In genomic region chr20:51768759-51769517, GRCh38 we compare ENCODE assay signal across 1 cellular context.
A peak's percentile ranks its signal among the peaks of the same experiment; 100 is the strongest.
TF ChIP-seq lines count a peak whose summit lies in the region.

No MANE protein-coding gene starts in this region.

TF ChIP-seq in HepG2, 621 proteins besides CTCF, POLR2A, EP300 and RAD21 (continued from another document and continues in another):
- TF ChIP-seq ZNF775 (CRISPR knock-in tag; IDR thresholded peaks at IDR 0.05; ENCODE audit: borderline replicate concordance) (no peak), ZNF597 (CRISPR knock-in tag; IDR thresholded peaks at IDR 0.05) (no peak), JUN (CRISPR knock-in tag; IDR thresholded peaks at IDR 0.05) (0 out of 2 replicates have a peak, but pooled peaks have one; percentile 47), BATF2 (CRISPR knock-in tag; IDR thresholded peaks at IDR 0.05) (0 out of 2 replicates have a peak, but pooled peaks have one; percentile 54), ZBTB43 (CRISPR knock-in tag; conservative IDR thresholded peaks at IDR 0.05) (peak; percentile 92), ZNF292 (CRISPR knock-in tag; IDR thresholded peaks at IDR 0.05; ENCODE audit: borderline replicate concordance, low read depth) (peak; percentile 38; the same call in 1 of the 2 replicates), IRF2 (CRISPR knock-in tag; IDR thresholded peaks at IDR 0.05) (0 out of 2 replicates have a peak, but pooled peaks have one; percentile 19), ZBTB4 (CRISPR knock-in tag; IDR thresholded peaks at IDR 0.05; ENCODE audit: borderline replicate concordance) (0 out of 2 replicates have a peak, but pooled peaks have one; percentile 24), ZNF646 (CRISPR knock-in tag; IDR thresholded peaks at IDR 0.05) (peak; percentile 75; the same call in 1 of the 2 replicates), ZNF687 (CRISPR knock-in tag; IDR thresholded peaks at IDR 0.05) (peak; percentile 38; the same call in 1 of the 2 replicates), ZNF790 (CRISPR knock-in tag; IDR thresholded peaks at IDR 0.05; ENCODE audit: borderline replicate concordance) (0 out of 2 replicates have a peak, but pooled peaks have one; percentile 45), ZNF737 (CRISPR knock-in tag; IDR thresholded peaks at IDR 0.05; ENCODE audit: borderline replicate concordance) (0 out of 2 replicates have a peak, but pooled peaks have one; percentile 70), ZNF672 (CRISPR knock-in tag; IDR thresholded peaks at IDR 0.05) (0 out of 2 replicates have a peak, but pooled peaks have one; percentile 62), PRMT3 (CRISPR knock-in tag; IDR thresholded peaks at IDR 0.05; ENCODE audit: borderline replicate concordance, low read depth) (no peak), KLF13 (CRISPR knock-in tag; IDR thresholded peaks at IDR 0.05) (0 out of 2 replicates have a peak, but pooled peaks have one; percentile 54), XRCC5 (optimal IDR thresholded peaks at IDR 0.05; ENCODE audit: low read length) (peak; percentile 68), ZNF441 (CRISPR knock-in tag; IDR thresholded peaks at IDR 0.05; ENCODE audit: borderline replicate concordance) (peak; percentile 20; the same call in 1 of the 2 replicates), MYC (CRISPR knock-in tag; IDR thresholded peaks at IDR 0.05; ENCODE audit: borderline replicate concordance) (peak; percentile 56; the same call in 1 of the 2 replicates), ZNF598 (CRISPR knock-in tag; IDR thresholded peaks at IDR 0.05; ENCODE audit: borderline replicate concordance) (peak; percentile 70; the same call in 1 of the 2 replicates), MEIS2 (CRISPR knock-in tag; IDR thresholded peaks at IDR 0.05) (peak; percentile 37; the same call in 1 of the 2 replicates), ZNF619 (CRISPR knock-in tag; IDR thresholded peaks at IDR 0.05) (peak; percentile 39; the same call in 1 of the 2 replicates), ZBTB21 (CRISPR knock-in tag; IDR thresholded peaks at IDR 0.05) (no peak), USF2 (IDR thresholded peaks at IDR 0.05; ENCODE audit: low read depth, low read length) (0 out of 2 replicates have a peak, but pooled peaks have one; percentile 5), USF2 (CRISPR knock-in tag; IDR thresholded peaks at IDR 0.05; ENCODE audit: borderline replicate concordance) (no peak), ZNF431 (CRISPR knock-in tag; IDR thresholded peaks at IDR 0.05; ENCODE audit: borderline replicate concordance, low read depth) (no peak), ZC3H13 (CRISPR knock-in tag; IDR thresholded peaks at IDR 0.05) (0 out of 2 replicates have a peak, but pooled peaks have one; percentile 47), JARID2 (CRISPR knock-in tag; IDR thresholded peaks at IDR 0.05; ENCODE audit: insufficient replicate concordance) (no peak), ZBTB38 (CRISPR knock-in tag; IDR thresholded peaks at IDR 0.05) (peak; percentile 83), E2F2 (CRISPR knock-in tag; IDR thresholded peaks at IDR 0.05; ENCODE audit: borderline replicate concordance) (peak; percentile 38; the same call in 1 of the 2 replicates), CSRNP1 (CRISPR knock-in tag; IDR thresholded peaks at IDR 0.05) (no peak)
